ENCODE assay signal across 9 cellular contexts in the genomic region with DNA sequence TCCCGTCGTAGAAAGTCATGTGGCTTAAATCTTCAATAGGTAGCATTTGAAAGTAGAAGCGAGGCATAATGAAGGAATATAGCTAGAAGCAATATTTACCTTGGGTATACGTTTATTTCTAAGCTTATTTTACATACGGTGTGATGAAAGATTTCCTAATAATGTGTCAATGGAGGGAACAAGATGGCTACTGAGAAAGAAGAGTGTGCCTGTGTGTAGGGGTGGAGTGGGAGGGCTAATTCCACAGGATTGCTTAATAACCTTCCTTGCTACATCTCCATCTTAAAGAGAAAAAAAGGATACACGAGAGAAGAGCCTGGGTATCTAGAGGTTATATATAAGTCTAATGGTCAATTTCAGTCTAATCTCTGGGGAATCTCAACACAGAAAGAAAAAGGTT. TPM values are rescaled to one million over a fixed set of nuclear protein-coding genes. Genes with fewer than 3 reads are reported as not detected.
DNase-seq lines count a peak whose midpoint lies in the region; ATAC-seq and TF ChIP-seq lines count a peak whose summit lies in the region.
"Had no signal": no experiment of that assay in that cellular context is flagged by ENCODE, and none has a peak within 500 bp of the region (broad histone marks: within the 10 kb centered on the region; RNA-seq: fewer than 3 reads in every experiment).

No MANE protein-coding gene starts in this region.

- peaks cover 0 to 20% of the 10 kb centered on the region in 2 donors for H3K36me3 ChIP-seq in muscle layer of duodenum (ENCODE audit: control insufficient read depth in 1 of 2, insufficient read depth in 2 of 2, low read length in 2 of 2)

- no peak overlapping the region for H3K4me3 Mint-ChIP-seq in activated CD8-positive, alpha-beta memory T cell treated with anti-CD3 and anti-CD28 coated beads, Interleukin-2, amount 10 ng/mL, durations not matched to agents 7 days and 5 days

- no peak overlapping the region for H3K27ac Mint-ChIP-seq in activated CD8-positive, alpha-beta memory T cell treated with anti-CD3 and anti-CD28 coated beads, Interleukin-2, amount 10 ng/mL, durations not matched to agents 7 days and 5 days

- H3K4me1 Mint-ChIP-seq in activated CD8-positive, alpha-beta memory T cell treated with anti-CD3 and anti-CD28 coated beads, Interleukin-2, amount 10 ng/mL, durations not matched to agents 7 days and 5 days: peaks cover 18% of the 10 kb centered on the region

- H3K36me3 Mint-ChIP-seq in activated CD8-positive, alpha-beta memory T cell treated with anti-CD3 and anti-CD28 coated beads, Interleukin-2, amount 10 ng/mL, durations not matched to agents 7 days and 5 days: no peaks in the 10 kb centered on the region

- peak; percentile 52 for DNase-seq in AG09319 (ENCODE audit: extremely low read depth, low read depth)
- DNase-seq in KBM-7: peak; percentile 54
- no peak for DNase-seq in astrocyte of the cerebellum (ENCODE audit: low read depth)
- DNase-seq in activated CD8-positive, alpha-beta memory T cell treated with anti-CD3 and anti-CD28 coated beads, Interleukin-2, amount 10 ng/mL, durations not matched to agents 7 days and 5 days: no peak
- no peak for DNase-seq in COLO668 (lab: John Stamatoyannopoulos, UW; ENCODE audit: unreplicated experiment)
- no peak for DNase-seq in GM13977 (ENCODE audit: low spot score)

- H3K27me3 ChIP-seq in muscle layer of duodenum (ENCODE audit: low read depth, low read length): no peaks in the 10 kb centered on the region

- peak overlapping the region; percentile 96 for H3K27ac ChIP-seq in muscle layer of duodenum (ENCODE audit: low read length)

- peaks cover 0 to 20% of the 10 kb centered on the region in 2 donors for H3K4me1 ChIP-seq in muscle layer of duodenum (ENCODE audit: control insufficient read depth in 1 of 2, insufficient read depth in 2 of 2, low read length in 2 of 2)

- in situ Hi-C loops in KBM-7 (cut with MboI; ENCODE audit: low pct_unique_long_range_greater_than_20kb, low sequenced_read_pairs): no loop called here
- in situ Hi-C loops in astrocyte of the cerebellum (cut with HindIII; ENCODE audit: low sequenced_read_pairs): loop anchor here (5.0 kb wide), 1 partner anchor 82 kb away; no protein-coding TSS in a partner anchor
- in situ Hi-C loops in GM13977 (cut with MboI; ENCODE audit: low pct_unique_long_range_greater_than_20kb, low sequenced_read_pairs, unreplicated experiment): no loop called here

- H3K9me3 Mint-ChIP-seq in activated CD8-positive, alpha-beta memory T cell treated with anti-CD3 and anti-CD28 coated beads, Interleukin-2, amount 10 ng/mL, durations not matched to agents 7 days and 5 days (ENCODE audit: low read depth): no peaks in the 10 kb centered on the region

- no peaks in the 10 kb centered on the region for H3K9me3 ChIP-seq in muscle layer of duodenum (ENCODE audit: control insufficient read depth in 1 of 2, low read length in 2 of 2)

- TF ChIP-seq CTCF in AG09319 (IDR thresholded peaks at IDR 0.05; ENCODE audit: low read depth, low read length) (no peak), astrocyte of the cerebellum (IDR thresholded peaks at IDR 0.05; ENCODE audit: low read depth, low read length, missing control alignments) (no peak), GM13977 (IDR thresholded peaks at IDR 0.05; ENCODE audit: extremely low read depth, insufficient read depth, missing control alignments) (no peak)

- ATAC-seq in activated CD8-positive, alpha-beta memory T cell treated with anti-CD3 and anti-CD28 coated beads, Interleukin-2, amount 10 ng/mL, durations not matched to agents 7 days and 5 days: no peak
- ATAC-seq in GM19395 (IDR thresholded peaks at IDR 0.05; ENCODE audit: unreplicated experiment): no peak

- CTCF ChIA-PET in activated CD8-positive, alpha-beta memory T cell treated with anti-CD3 and anti-CD28 coated beads, Interleukin-2, amount 10 ng/mL, durations not matched to agents 7 days and 5 days (lab: Charles Lee): no interaction called here

- H3K4me3 ChIP-seq in astrocyte of the cerebellum (ENCODE audit: low read depth, low read length): peak overlapping the region; percentile 69
- H3K4me3 ChIP-seq in muscle layer of duodenum (ENCODE audit: low read depth in 1 of 2, low read length in 2 of 2): peak overlapping the region; percentile 77 to 87
- H3K4me3 ChIP-seq: lung had no signal

- peaks cover 29% of the 10 kb centered on the region for H3K27me3 Mint-ChIP-seq in activated CD8-positive, alpha-beta memory T cell treated with anti-CD3 and anti-CD28 coated beads, Interleukin-2, amount 10 ng/mL, durations not matched to agents 7 days and 5 days

RNA-seq across cellular contexts. Expression of a gene that starts 2.0 kb away (rescaled TPM):
- 10 to 100 TPM in 1 of 2 experiments, 1 to 10 TPM in 1; 8.4 to 16.3 TPM for total RNA-seq in activated CD8-positive, alpha-beta memory T cell treated with anti-CD3 and anti-CD28 coated beads, Interleukin-2, amount 10 ng/mL, durations not matched to agents 7 days and 5 days

RNA-seq across cellular contexts. Expression of a gene that starts 46.6 kb away (rescaled TPM):
- under 1 TPM in 1 of 2 experiments, not detected in 1; 0.45 TPM for total RNA-seq in activated CD8-positive, alpha-beta memory T cell treated with anti-CD3 and anti-CD28 coated beads, Interleukin-2, amount 10 ng/mL, durations not matched to agents 7 days and 5 days

Comparison
In these comparisons a context has a peak if more than half of its experiments do, and no peak if none do; other contexts are left out.
1. DNase-seq: peak in AG09319 (single experiment) and KBM-7 (single experiment); none in astrocyte of the cerebellum (single experiment), activated CD8-positive, alpha-beta memory T cell treated with anti-CD3 and anti-CD28 coated beads, Interleukin-2, amount 10 ng/mL, durations not matched to agents 7 days and 5 days (single experiment), COLO668 (single experiment) and GM13977 (single experiment).